Comparison of ENCODE assay signal across 9 cellular contexts in the genomic region with DNA sequence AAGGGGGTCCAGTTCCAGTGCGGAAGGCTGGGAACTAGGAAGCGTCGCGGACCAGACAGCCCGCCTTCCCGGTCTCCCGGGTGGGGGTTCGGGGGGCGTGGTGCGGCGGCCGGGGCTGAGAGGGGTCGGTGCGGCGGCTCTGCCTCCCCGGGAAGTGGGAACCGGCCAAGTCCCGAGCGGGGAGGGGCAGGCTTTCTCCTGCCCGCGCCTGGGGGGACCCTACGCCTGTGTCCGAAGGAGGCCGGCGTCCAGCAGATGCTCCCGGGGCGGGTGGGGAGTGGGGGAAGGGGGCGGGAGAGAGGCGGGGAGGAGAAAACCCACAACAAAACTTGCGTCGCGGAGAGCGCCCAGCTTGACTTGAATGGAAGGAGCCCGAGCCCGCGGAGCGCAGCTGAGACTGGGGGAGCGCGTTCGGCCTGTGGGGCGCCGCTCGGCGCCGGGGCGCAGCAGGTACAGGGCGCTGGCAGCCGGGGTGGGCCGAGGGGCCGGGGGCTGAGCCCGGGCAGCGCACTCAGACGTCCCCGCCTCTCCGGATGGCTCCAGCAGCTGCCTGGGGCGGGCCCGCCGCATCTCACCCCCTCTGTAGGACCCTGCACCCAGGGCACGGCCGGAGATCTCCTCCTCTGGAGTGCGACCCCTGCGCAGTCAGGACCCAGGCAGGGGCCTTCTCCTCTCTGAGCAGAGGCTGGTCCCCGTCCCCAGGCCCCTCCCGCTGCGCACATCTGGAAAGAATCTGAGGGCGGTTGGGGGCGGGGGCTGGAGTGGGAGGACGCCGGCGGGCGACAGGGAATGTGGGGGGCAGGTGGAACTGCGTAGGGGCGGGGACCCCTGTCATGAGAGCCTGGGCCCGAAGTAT. TPM values are rescaled to one million over a fixed set of nuclear protein-coding genes. Genes with fewer than 3 reads are reported as not detected.
DNase-seq lines count a peak whose midpoint lies in the region; ATAC-seq, FAIRE-seq and TF ChIP-seq lines count a peak whose summit lies in the region.
"Had no signal": no experiment of that assay in that cellular context is flagged by ENCODE, and none has a peak within 500 bp of the region (broad histone marks: within the 10 kb centered on the region; RNA-seq: fewer than 3 reads in every experiment).

Gene PODN (plus strand): TSS at position 355 of the 856 bp plus-strand sequence. CDS start 7,643 bp downstream, outside the sequence.

- peak within 1 kb of the TSS; percentile 75 for H3K27ac ChIP-seq in GM23248
- H3K27ac ChIP-seq in prostate gland, result peak within 1 kb of the TSS; percentile 68 to 73
- H3K27ac ChIP-seq in PC-3 (ENCODE audit: low read length), result no peak within 1 kb of the TSS

- peaks cover 36% of the 10 kb centered on the region for H3K27me3 Mint-ChIP-seq in activated CD8-positive, alpha-beta T cell treated with anti-CD3 and anti-CD28 coated beads for 36 hours

- TF ChIP-seq CTCF in activated CD8-positive, alpha-beta T cell treated with anti-CD3 and anti-CD28 coated beads for 36 hours (IDR thresholded peaks at IDR 0.05), result no peak
- no peak for TF ChIP-seq CTCF in prostate gland (IDR thresholded peaks at IDR 0.05)
- no peak for TF ChIP-seq CTCF in D721Med (IDR thresholded peaks at IDR 0.05; ENCODE audit: insufficient read depth, missing control alignments)
- TF ChIP-seq CTCF in PC-3 (conservative IDR thresholded peaks at IDR 0.05; ENCODE audit: low read depth, low read length), result no peak

- H4K20me1 ChIP-seq in GM23248 (ENCODE audit: insufficient read depth) (no peaks in the 10 kb centered on the region), PC-3 (ENCODE audit: low read length) (no peaks in the 10 kb centered on the region)

- no TSS peak for BruUV-seq in PC-3 (replicated peaks; lab: Mats Ljungman, UMichigan)

- H3F3A ChIP-seq in GM23248 (ENCODE audit: insufficient read depth) (peaks cover 23% of the 10 kb centered on the region), PC-3 (ENCODE audit: low read length, unreplicated experiment) (no peaks in the 10 kb centered on the region)

- no peak for TF ChIP-seq POLR2A in prostate gland (IDR thresholded peaks at IDR 0.05)

- DNase-seq in GM23248 (peak; percentile 75), left cardiac atrium (peak; percentile 56), prostate gland (ENCODE audit: low spot score) (no peak), D721Med (ENCODE audit: insufficient read length, low spot score) (no peak), PC-3 (no peak), SHP77 treated with DMSO at 0.1 percent for 48 hours (lab: John Stamatoyannopoulos, UW) (no peak)
- peak; percentile 26 for DNase-seq in activated CD8-positive, alpha-beta T cell treated with anti-CD3 and anti-CD28 coated beads for 36 hours

- CTCF ChIA-PET in activated CD8-positive, alpha-beta T cell treated with anti-CD3 and anti-CD28 coated beads for 36 hours (lab: Charles Lee), result no interaction called here
- CTCF ChIA-PET in PC-3 (lab: Charles Lee), result no interaction called here

- H3K9ac ChIP-seq in GM23248 (peak within 1 kb of the TSS; percentile 79), PC-3 (ENCODE audit: low read length) (no peak within 1 kb of the TSS)

- no peaks in the 10 kb centered on the region for H3K9me3 Mint-ChIP-seq in activated CD8-positive, alpha-beta T cell treated with anti-CD3 and anti-CD28 coated beads for 36 hours

- H3K36me3 Mint-ChIP-seq in activated CD8-positive, alpha-beta T cell treated with anti-CD3 and anti-CD28 coated beads for 36 hours (ENCODE audit: low read depth), result no peaks in the 10 kb centered on the region

- H3K4me1 Mint-ChIP-seq in activated CD8-positive, alpha-beta T cell treated with anti-CD3 and anti-CD28 coated beads for 36 hours (ENCODE audit: low read depth), result peaks cover 4% of the 10 kb centered on the region

- intact Hi-C loops in activated CD8-positive, alpha-beta T cell treated with anti-CD3 and anti-CD28 coated beads for 36 hours (cut with micrococcal nuclease), result no loop called here
- intact Hi-C loops in left cardiac atrium (cut with DNase I), result no loop called here
- intact Hi-C loops in prostate gland (cut with DNase I), result no loop called here
- intact Hi-C loops in PC-3 (cut with micrococcal nuclease), result no loop called here

- peak; percentile 55 for ATAC-seq in activated CD8-positive, alpha-beta T cell treated with anti-CD3 and anti-CD28 coated beads for 36 hours
- peak; percentile 49 to 65 for ATAC-seq in left cardiac atrium
- no peak for ATAC-seq in PC-3
- no peak for ATAC-seq in HG03025 (IDR thresholded peaks at IDR 0.05; ENCODE audit: low FRiP score, unreplicated experiment)

- peak within 1 kb of the TSS; percentile 30 for H3K4me3 Mint-ChIP-seq in activated CD8-positive, alpha-beta T cell treated with anti-CD3 and anti-CD28 coated beads for 36 hours

- FAIRE-seq in D721Med (lab: Jason Lieb, UNC), result no peak

- peaks cover 28% of the 10 kb centered on the region for H3K4me1 ChIP-seq in GM23248 (ENCODE audit: insufficient read depth)
- H3K4me1 ChIP-seq in prostate gland (replicated peaks), result peaks cover 3% of the 10 kb centered on the region
- no peaks in the 10 kb centered on the region for H3K4me1 ChIP-seq in PC-3 (ENCODE audit: insufficient read depth, low read length)

- H3K9me3 ChIP-seq in GM23248 (ENCODE audit: low read depth) (no peaks in the 10 kb centered on the region), prostate gland (no peaks in the 10 kb centered on the region), PC-3 (ENCODE audit: low read length) (no peaks in the 10 kb centered on the region)

- no peaks in the 10 kb centered on the region for H3K79me2 ChIP-seq in GM23248 (ENCODE audit: insufficient read depth)
- H3K79me2 ChIP-seq in PC-3 (ENCODE audit: low read length), result no peaks in the 10 kb centered on the region

- H3K4me3 ChIP-seq in GM23248 (peak within 1 kb of the TSS; percentile 81), prostate gland (peak within 1 kb of the TSS; percentile 46 to 49), PC-3 (ENCODE audit: low read length) (no peak within 1 kb of the TSS)

- 2% methylated on average over 22 to 60 of the region's 74 CpGs for WGBS in GM23248 (ENCODE audit: low coverage in 1 of 2, low lambda C conversion rate in 2 of 2, missing lambda C conversion rate in 2 of 2), 2 experiments
- under 1% methylated on average over 62 of the region's 74 CpGs for WGBS in prostate gland

- H3K4me2 ChIP-seq in GM23248 (ENCODE audit: unreplicated experiment) (peak within 1 kb of the TSS; percentile 85), PC-3 (ENCODE audit: low read length) (no peak within 1 kb of the TSS)

- in situ Hi-C loops in GM23248 (cut with MboI), result no loop called here

- no peak within 1 kb of the TSS for H3K27ac Mint-ChIP-seq in activated CD8-positive, alpha-beta T cell treated with anti-CD3 and anti-CD28 coated beads for 36 hours

- no peaks in the 10 kb centered on the region for H3K9me2 ChIP-seq in GM23248 (ENCODE audit: insufficient read depth)
- no peaks in the 10 kb centered on the region for H3K9me2 ChIP-seq in PC-3 (replicated peaks; ENCODE audit: low read length)

- POLR2A ChIA-PET in activated CD8-positive, alpha-beta T cell treated with anti-CD3 and anti-CD28 coated beads for 36 hours (lab: Charles Lee), result interaction anchor here (1.5 kb wide), 1 partner anchor 24 kb away, joined by 3 read pairs; no protein-coding TSS in a partner anchor
- POLR2A ChIA-PET in PC-3 (lab: Charles Lee; ENCODE audit: unreplicated experiment), result no interaction called here

- H2AFZ ChIP-seq in GM23248, result peak within 1 kb of the TSS; percentile 66
- no peak within 1 kb of the TSS for H2AFZ ChIP-seq in PC-3 (ENCODE audit: low read length)

- H3K36me3 ChIP-seq in GM23248 (ENCODE audit: low read depth) (no peaks in the 10 kb centered on the region), prostate gland (no peaks in the 10 kb centered on the region), PC-3 (ENCODE audit: low read depth, low read length) (no peaks in the 10 kb centered on the region)

- H3K27me3 ChIP-seq in GM23248 (replicated peaks; ENCODE audit: insufficient read depth), result no peaks in the 10 kb centered on the region
- peaks cover 4% of the 10 kb centered on the region for H3K27me3 ChIP-seq in prostate gland (replicated peaks; ENCODE audit: insufficient read depth)
- H3K27me3 ChIP-seq in PC-3 (ENCODE audit: low read length), result no peaks in the 10 kb centered on the region

RNA-seq across cellular contexts. Expression of gene PODN, which starts in this region (rescaled TPM):
- total RNA-seq in GM23248 (2014; rRNA removed; shearing (Covaris generic)), result 54.0 and 54.8 TPM in 2 replicates
- 71.6 and 73.7 TPM in 2 replicates for polyA plus RNA-seq in GM23248 (2016; fragmentation: Nextera tagmentation; extraction: Ambion mirVana)
- total RNA-seq in activated CD8-positive, alpha-beta T cell treated with anti-CD3 and anti-CD28 coated beads for 36 hours, result not detected
- total RNA-seq in left cardiac atrium (10 to 100 TPM; 28.6 to 84.9 TPM), prostate gland (10 to 100 TPM; 11.6 to 92.7 TPM), PC-3 (2014; rRNA removed) (not detected in 2 replicates)
- total RNA-seq: HT1080 had no signal

Comparison
In these comparisons a context has a peak if more than half of its experiments do, and no peak if none do; other contexts are left out.
1. RNA of gene PODN (total RNA-seq): 11.6 to 92.7 TPM in prostate gland, 28.6 to 84.9 TPM in left cardiac atrium and 54.0 to 54.8 TPM in GM23248; not detected in activated CD8-positive, alpha-beta T cell treated with anti-CD3 and anti-CD28 coated beads for 36 hours and not detected in PC-3; every median in the first group is over 10 times any median in the second.
2. Peak in DNase-seq and ATAC-seq in activated CD8-positive, alpha-beta T cell treated with anti-CD3 and anti-CD28 coated beads for 36 hours; RNA of the gene not detected or under 1 TPM.
3. DNase-seq: peak in GM23248 (single experiment) and left cardiac atrium (single experiment); none in prostate gland (single experiment), D721Med (single experiment), PC-3 (single experiment) and SHP77 treated with DMSO at 0.1 percent for 48 hours (single experiment).
4. ATAC-seq: peak in left cardiac atrium (2 of 2); none in PC-3 (single experiment) and HG03025 (single experiment).